In the genomic region with DNA sequence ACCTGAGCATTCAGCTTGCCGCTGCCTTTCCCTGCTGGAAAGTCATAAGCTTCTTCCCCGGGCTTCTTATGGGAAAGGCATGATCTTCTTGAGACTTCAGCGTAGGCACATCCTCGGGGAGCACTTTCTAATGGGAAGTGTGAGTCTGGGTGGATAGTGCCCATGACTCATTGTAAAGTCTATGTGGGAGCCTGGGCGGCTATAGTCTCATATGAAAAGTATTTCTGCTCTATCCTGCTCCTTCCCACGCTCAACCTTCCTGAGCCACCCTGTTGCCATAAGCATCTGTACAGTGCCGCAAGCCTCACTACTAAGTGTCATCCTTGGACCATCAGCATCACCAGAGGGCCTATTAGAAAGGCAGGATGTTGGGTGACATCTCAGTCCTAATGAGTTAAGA, we compare ENCODE assay signal across 13 cellular contexts.
DNase-seq lines count a peak whose midpoint lies in the region; ATAC-seq, FAIRE-seq and TF ChIP-seq lines count a peak whose summit lies in the region.
"Had no signal": no experiment of that assay in that cellular context is flagged by ENCODE, and none has a peak within 500 bp of the region (broad histone marks: within the 10 kb centered on the region; RNA-seq: fewer than 3 reads in every experiment).

No MANE protein-coding gene starts in this region.

- H3K9me3 ChIP-seq in Peyer's patch = no peaks in the 10 kb centered on the region
- H3K9me3 ChIP-seq: thyroid gland had no signal

- TF ChIP-seq POLR2A in H54 (IDR thresholded peaks at IDR 0.05; ENCODE audit: low read depth, low read length) (no peak), Peyer's patch (IDR thresholded peaks at IDR 0.05) (no peak)

- H3K27me3 ChIP-seq in Peyer's patch = no peaks in the 10 kb centered on the region
- H3K27me3 ChIP-seq: thyroid gland had no signal

- H3K27ac ChIP-seq in 22Rv1 (peak overlapping the region; percentile 97), Peyer's patch (no peak overlapping the region)
- H3K27ac ChIP-seq: thyroid gland had no signal

- no peak for ATAC-seq in HG03457 (IDR thresholded peaks at IDR 0.05; ENCODE audit: unreplicated experiment)
- no peak for ATAC-seq in GM19455 (IDR thresholded peaks at IDR 0.05; ENCODE audit: unreplicated experiment)

- TF ChIP-seq CTCF in 22Rv1 (IDR thresholded peaks at IDR 0.05) (no peak), Peyer's patch (IDR thresholded peaks at IDR 0.05) (no peak)

- no peak overlapping the region for H3K4me3 ChIP-seq in Peyer's patch
- H3K4me3 ChIP-seq: thyroid gland had no signal

- peak; percentile 50 for DNase-seq in H54 (ENCODE audit: insufficient read length, low spot score)
- DNase-seq in amniotic epithelial cell (ENCODE audit: low read depth) = peak; percentile 88
- peak; percentile 77 for DNase-seq in glomerular endothelial cell (ENCODE audit: extremely low read depth, low read depth, low spot score)
- DNase-seq in COR-L47 (lab: John Stamatoyannopoulos, UW) = no peak
- no peak for DNase-seq in Peyer's patch
- DNase-seq: activated CD8-positive, alpha-beta memory T cell treated with anti-CD3 and anti-CD28 coated beads, Interleukin-2, amount 50 U/mL, for 48 hours; activated naive CD8-positive, alpha-beta T cell treated with anti-CD3 and anti-CD28 coated beads, Interleukin-2, amount 10 ng/mL, durations not matched to agents 7 days and 5 days; NCI-H146; NCI-H82; thyroid gland had no signal

- no peaks in the 10 kb centered on the region for H3K36me3 ChIP-seq in Peyer's patch
- H3K36me3 ChIP-seq: thyroid gland had no signal

- FAIRE-seq in H54 (lab: Jason Lieb, UNC) = peak; percentile 80

- no peaks in the 10 kb centered on the region for H3K4me1 ChIP-seq in Peyer's patch
- H3K4me1 ChIP-seq: thyroid gland had no signal

Comparison
In these comparisons a context has a peak if more than half of its experiments do, and no peak if none do; other contexts are left out.
1. DNase-seq: peak in H54 (single experiment), amniotic epithelial cell (single experiment) and glomerular endothelial cell (single experiment); none in COR-L47 (single experiment) and Peyer's patch (0 of 3).